ENCODE assay signal across 1 cellular context in genomic region chr3:133238015-133238414, GRCh38.
TF ChIP-seq lines count a peak whose summit lies in the region.

No MANE protein-coding gene starts in this region.

TF ChIP-seq in GM23338, 12 proteins besides CTCF, POLR2A, EP300 and RAD21 (continued from another document):
- TF ChIP-seq ZNF462 (CRISPR knock-in tag; IDR thresholded peaks at IDR 0.05) = no peak
- TF ChIP-seq ZNF331 (CRISPR knock-in tag; IDR thresholded peaks at IDR 0.05; ENCODE audit: low read depth) = no peak
- no peak for TF ChIP-seq EZH2phosphoT487 (IDR thresholded peaks at IDR 0.05; ENCODE audit: unreplicated experiment)
- no peak for TF ChIP-seq STAT1 (IDR thresholded peaks at IDR 0.05; ENCODE audit: unreplicated experiment)
- TF ChIP-seq NANOG (IDR thresholded peaks at IDR 0.05; ENCODE audit: borderline replicate concordance) = no peak
